In the genomic region with DNA sequence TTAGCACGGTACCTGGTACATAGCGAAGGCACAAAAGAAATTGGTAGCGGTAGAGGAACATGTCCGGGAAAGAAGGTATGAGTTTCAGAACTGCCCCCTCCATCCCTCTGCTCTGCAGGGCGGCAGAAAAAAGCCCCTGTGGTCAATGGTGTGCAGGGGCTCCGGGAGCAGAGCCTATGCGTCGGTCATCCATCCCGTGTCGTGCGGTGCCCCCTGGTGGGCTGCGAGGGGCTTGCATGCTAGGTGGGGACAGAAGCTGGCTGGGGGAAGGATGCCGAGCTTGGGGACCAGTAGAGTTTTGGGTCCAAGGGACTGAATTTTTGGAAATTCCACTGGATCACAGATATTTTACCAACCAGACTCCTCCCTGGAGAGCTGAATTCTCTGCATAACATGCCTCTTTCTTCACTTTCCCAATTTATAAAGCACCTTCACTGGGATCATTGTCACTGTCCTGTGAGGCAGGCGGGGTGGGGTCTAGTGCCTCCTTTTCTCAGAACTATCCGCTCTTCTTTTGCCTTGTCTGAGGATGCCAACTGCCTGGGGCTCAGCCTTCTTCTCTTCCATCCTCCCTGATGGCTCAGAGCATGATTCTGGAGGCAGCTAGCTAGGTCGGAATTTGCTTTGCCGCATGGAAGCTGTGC, we compare ENCODE assay signal across 8 cellular contexts.
A peak's percentile ranks its signal among the peaks of the same experiment; 100 is the strongest.
DNase-seq lines count a peak whose midpoint lies in the region; ATAC-seq and TF ChIP-seq lines count a peak whose summit lies in the region.

No MANE protein-coding gene starts in this region.

- peaks cover 2% of the 10 kb centered on the region for H3K4me1 Mint-ChIP-seq in activated CD4-positive, alpha-beta T cell treated with anti-CD3 and anti-CD28 coated beads, Interleukin-2, amount 10 ng/mL, durations not matched to agents 7 days and 5 days

- no peak for ATAC-seq in HG02623 (IDR thresholded peaks at IDR 0.05; ENCODE audit: unreplicated experiment)

- no peak overlapping the region for H3K27ac ChIP-seq in 22Rv1

- H3K9me3 Mint-ChIP-seq in activated CD4-positive, alpha-beta T cell treated with anti-CD3 and anti-CD28 coated beads, Interleukin-2, amount 10 ng/mL, durations not matched to agents 7 days and 5 days = no peaks in the 10 kb centered on the region

- POLR2A ChIA-PET in activated CD4-positive, alpha-beta T cell treated with anti-CD3 and anti-CD28 coated beads, Interleukin-2, amount 10 ng/mL, durations not matched to agents 7 days and 5 days (lab: Charles Lee) = no interaction called here

- CTCF ChIA-PET in activated CD4-positive, alpha-beta T cell treated with anti-CD3 and anti-CD28 coated beads, Interleukin-2, amount 10 ng/mL, durations not matched to agents 7 days and 5 days (lab: Charles Lee) = interaction anchor here (0.6 to 1.9 kb wide), 10 partner anchors 9 to 356 kb away, joined by 3 to 11 read pairs (median 4); no protein-coding TSS in a partner anchor

- TF ChIP-seq CTCF in 22Rv1 (IDR thresholded peaks at IDR 0.05) = peak; percentile 85
- peak; percentile 95 for TF ChIP-seq CTCF in GM12872 (IDR thresholded peaks at IDR 0.05; ENCODE audit: insufficient read depth, low read depth, low read length)

- H3K36me3 Mint-ChIP-seq in activated CD4-positive, alpha-beta T cell treated with anti-CD3 and anti-CD28 coated beads, Interleukin-2, amount 10 ng/mL, durations not matched to agents 7 days and 5 days (ENCODE audit: low read depth) = no peaks in the 10 kb centered on the region

- DNase-seq in NCI-H2107 (lab: John Stamatoyannopoulos, UW) (peak; percentile 68), dermis microvascular lymphatic vessel endothelial cell (ENCODE audit: low read depth in 2 of 2) (peak; percentile 22 to 55), lung microvascular endothelial cell (ENCODE audit: low read depth in 2 of 2) (peak; percentile 61 to 73)
- peak; percentile 69 for DNase-seq in activated CD4-positive, alpha-beta T cell treated with anti-CD3 and anti-CD28 coated beads, Interleukin-2, amount 10 ng/mL, durations not matched to agents 7 days and 5 days
- DNase-seq in stimulated activated CD8-positive, alpha-beta memory T cell treated with anti-CD3 and anti-CD28 coated beads, Interleukin-15, amount 100 ng/mL, for 48 hours (ENCODE audit: low read depth in 2 of 2) = peak; percentile 29 to 38

- H3K27me3 Mint-ChIP-seq in activated CD4-positive, alpha-beta T cell treated with anti-CD3 and anti-CD28 coated beads, Interleukin-2, amount 10 ng/mL, durations not matched to agents 7 days and 5 days = peaks cover 5% of the 10 kb centered on the region

- H3K4me3 Mint-ChIP-seq in activated CD4-positive, alpha-beta T cell treated with anti-CD3 and anti-CD28 coated beads, Interleukin-2, amount 10 ng/mL, durations not matched to agents 7 days and 5 days = no peak overlapping the region

- no peak overlapping the region for H3K27ac Mint-ChIP-seq in activated CD4-positive, alpha-beta T cell treated with anti-CD3 and anti-CD28 coated beads, Interleukin-2, amount 10 ng/mL, durations not matched to agents 7 days and 5 days
